ENCODE assay signal across 20 cellular contexts in genomic region chr5:32116574-32117313, GRCh38. TPM values are rescaled to one million over a fixed set of nuclear protein-coding genes. Genes with fewer than 3 reads are reported as not detected.
DNase-seq lines count a peak whose midpoint lies in the region; ATAC-seq, FAIRE-seq and TF ChIP-seq lines count a peak whose summit lies in the region.
"Had no signal": no experiment of that assay in that cellular context is flagged by ENCODE, and none has a peak within 500 bp of the region (broad histone marks: within the 10 kb centered on the region; RNA-seq: fewer than 3 reads in every experiment).

No MANE protein-coding gene starts in this region.

- no peaks in the 10 kb centered on the region for H3K79me1 ChIP-seq in trophoblast cell (ENCODE audit: low read length)

- H3K9ac ChIP-seq in K562 (ENCODE audit: insufficient read depth in 1 of 2, low read depth in 2 of 2, low read length in 2 of 2) (no peak overlapping the region), trophoblast cell (ENCODE audit: low read length) (no peak overlapping the region)

- H3K79me2 ChIP-seq in K562 (ENCODE audit: control insufficient read depth, insufficient read depth, low read length): peaks cover 13% of the 10 kb centered on the region; the same call in 2 of the 3 replicates
- peaks cover 1% of the 10 kb centered on the region for H3K79me2 ChIP-seq in trophoblast cell (ENCODE audit: control insufficient read depth, insufficient read depth, low read length, poor library complexity)

- POLR2A ChIA-PET in activated CD8-positive, alpha-beta T cell treated with anti-CD3 and anti-CD28 coated beads for 36 hours (lab: Charles Lee): no interaction called here
- POLR2A ChIA-PET in activated CD8-positive, alpha-beta T cell treated with anti-CD3 and anti-CD28 coated beads, Interleukin-2, amount 10 ng/mL, durations not matched to agents 7 days and 5 days (lab: Charles Lee): no interaction called here
- POLR2A ChIA-PET in K562 (lab: Yijun Ruan, JAX): interaction anchor here (0.6 kb wide), 1 partner anchor 43 kb away, joined by 7 read pairs; no protein-coding TSS in a partner anchor

- H3K36me3 ChIP-seq in K562 (ENCODE audit: control insufficient read depth, insufficient read depth, low read length) (peaks cover 70% of the 10 kb centered on the region), trophoblast cell (ENCODE audit: control insufficient read depth in 1 of 2, insufficient read depth in 2 of 2, low read length in 2 of 2) (peaks cover 17 to 22% of the 10 kb centered on the region in 2 experiments)

- no peak overlapping the region for H4K12ac ChIP-seq in trophoblast cell (ENCODE audit: low read depth, low read length)

- no peak for TF ChIP-seq EP300 in K562 (IDR thresholded peaks at IDR 0.05; ENCODE audit: low read length)

- H3K4ac ChIP-seq in trophoblast cell (ENCODE audit: low read depth, low read length): no peak overlapping the region

- H3K36me3 Mint-ChIP-seq in activated CD8-positive, alpha-beta T cell treated with anti-CD3 and anti-CD28 coated beads for 36 hours (ENCODE audit: low read depth): peaks cover 52% of the 10 kb centered on the region
- H3K36me3 Mint-ChIP-seq in activated CD8-positive, alpha-beta T cell treated with anti-CD3 and anti-CD28 coated beads, Interleukin-2, amount 10 ng/mL, durations not matched to agents 7 days and 5 days (ENCODE audit: low read depth): peaks cover 46% of the 10 kb centered on the region

- no peak for DNase-seq in activated CD8-positive, alpha-beta T cell treated with anti-CD3 and anti-CD28 coated beads for 36 hours
- no peak for DNase-seq in activated CD8-positive, alpha-beta T cell treated with anti-CD3 and anti-CD28 coated beads, Interleukin-2, amount 10 ng/mL, durations not matched to agents 7 days and 5 days
- DNase-seq in LHCN-M2 (ENCODE audit: low read depth) (peak; percentile 40), K562 (ENCODE audit: extremely low read depth in 1 of 4, low spot score in 3 of 4) (no peak), trophoblast cell (no peak), NCI-H1105 treated with DMSO at 0.1 percent for 48 hours (lab: John Stamatoyannopoulos, UW) (no peak), ACHN (no peak)
- DNase-seq: Caco-2, heart right ventricle, NCI-H187, NCI-H510A, substantia nigra had no signal

- no peaks in the 10 kb centered on the region for H3K9me1 ChIP-seq in K562 (ENCODE audit: control insufficient read depth, insufficient read depth, low read length)

- H3K4me1 ChIP-seq in K562 (replicated peaks in 1 of 2; ENCODE audit: control insufficient read depth in 2 of 2, insufficient read depth in 2 of 2, low read length in 2 of 2) (no peaks in the 10 kb centered on the region; a peak in 1 of 5 replicates), trophoblast cell (ENCODE audit: control insufficient read depth in 1 of 2, insufficient read depth in 2 of 2, low read length in 2 of 2) (no peaks in the 10 kb centered on the region)
- H3K4me1 ChIP-seq: Caco-2, SJCRH30 had no signal

- H3K27me3 Mint-ChIP-seq in activated CD8-positive, alpha-beta T cell treated with anti-CD3 and anti-CD28 coated beads for 36 hours: no peaks in the 10 kb centered on the region
- no peaks in the 10 kb centered on the region for H3K27me3 Mint-ChIP-seq in activated CD8-positive, alpha-beta T cell treated with anti-CD3 and anti-CD28 coated beads, Interleukin-2, amount 10 ng/mL, durations not matched to agents 7 days and 5 days (ENCODE audit: low read depth)
- H3K27me3 Mint-ChIP-seq: progenitor cell of endocrine pancreas had no signal

- no peak overlapping the region for H2BK120ac ChIP-seq in trophoblast cell (ENCODE audit: insufficient read depth, low read length, poor library complexity)

- no peak overlapping the region for H3K14ac ChIP-seq in trophoblast cell (ENCODE audit: low read length)

- no peak overlapping the region for H4K91ac ChIP-seq in trophoblast cell (ENCODE audit: low read depth, low read length)

- no peak for FAIRE-seq in K562 (lab: Jason Lieb, UNC)
- FAIRE-seq: A204.1, colon, G401.6, TTC549 had no signal

- H3K4me1 Mint-ChIP-seq in activated CD8-positive, alpha-beta T cell treated with anti-CD3 and anti-CD28 coated beads for 36 hours (ENCODE audit: low read depth): peaks cover 44% of the 10 kb centered on the region
- peaks cover 6% of the 10 kb centered on the region for H3K4me1 Mint-ChIP-seq in activated CD8-positive, alpha-beta T cell treated with anti-CD3 and anti-CD28 coated beads, Interleukin-2, amount 10 ng/mL, durations not matched to agents 7 days and 5 days (ENCODE audit: low read depth)

- intact Hi-C loops in activated CD8-positive, alpha-beta T cell treated with anti-CD3 and anti-CD28 coated beads for 36 hours (cut with micrococcal nuclease): no loop called here
- intact Hi-C loops in K562 (cut with micrococcal nuclease): no loop called here

- WGBS in K562 (ENCODE audit: insufficient coverage, low coverage, missing lambda C conversion rate): 98% methylated on average over 4 of the region's 4 CpGs
- no CpG with 5 or more reads among the region's 4 CpGs for WGBS in trophoblast cell (ENCODE audit: extremely low coverage, insufficient coverage, insufficient read length)

- no peak overlapping the region for H2AK5ac ChIP-seq in trophoblast cell (ENCODE audit: low read length)

- H3K27ac Mint-ChIP-seq in activated CD8-positive, alpha-beta T cell treated with anti-CD3 and anti-CD28 coated beads for 36 hours: peak overlapping the region; percentile 86
- no peak overlapping the region for H3K27ac Mint-ChIP-seq in activated CD8-positive, alpha-beta T cell treated with anti-CD3 and anti-CD28 coated beads, Interleukin-2, amount 10 ng/mL, durations not matched to agents 7 days and 5 days
- H3K27ac Mint-ChIP-seq: progenitor cell of endocrine pancreas had no signal

- TF ChIP-seq POLR2A in K562 (conservative IDR thresholded peaks at IDR 0.05): no peak

- in situ Hi-C loops in K562 (cut with MboI) (no loop called here), ACHN (cut with HindIII; ENCODE audit: low pct_ligation_motif_present, low pct_unique_long_range_greater_than_20kb, low sequenced_read_pairs) (no loop called here)

- peak overlapping the region; percentile 13 for H2BK5ac ChIP-seq in trophoblast cell (ENCODE audit: low read depth, low read length, poor library complexity)

- peak overlapping the region; percentile 38 for H3K4me3 Mint-ChIP-seq in activated CD8-positive, alpha-beta T cell treated with anti-CD3 and anti-CD28 coated beads for 36 hours
- H3K4me3 Mint-ChIP-seq in activated CD8-positive, alpha-beta T cell treated with anti-CD3 and anti-CD28 coated beads, Interleukin-2, amount 10 ng/mL, durations not matched to agents 7 days and 5 days: no peak overlapping the region

- H3K4me3 ChIP-seq in K562: no peak overlapping the region
- H3K4me3 ChIP-seq in trophoblast cell (ENCODE audit: low read depth, low read length): no peak overlapping the region
- H3K4me3 ChIP-seq: adrenal gland, heart right ventricle, SJCRH30 had no signal

- no peak for TF ChIP-seq RAD21 in K562 (CRISPR knock-in tag; conservative IDR thresholded peaks at IDR 0.05 in 1 of 2, IDR thresholded peaks at IDR 0.05 in 1 of 2)

- CTCF ChIA-PET in activated CD8-positive, alpha-beta T cell treated with anti-CD3 and anti-CD28 coated beads for 36 hours (lab: Charles Lee): interaction anchor here (0.7 to 1.1 kb wide), 2 partner anchors 116 to 212 kb away, joined by 3 to 5 read pairs; no protein-coding TSS in a partner anchor
- CTCF ChIA-PET in activated CD8-positive, alpha-beta T cell treated with anti-CD3 and anti-CD28 coated beads, Interleukin-2, amount 10 ng/mL, durations not matched to agents 7 days and 5 days (lab: Charles Lee): interaction anchor here (0.8 kb wide), 1 partner anchor 10 kb away, joined by 3 read pairs; no protein-coding TSS in a partner anchor
- CTCF ChIA-PET in K562 (lab: Yijun Ruan, JAX; ENCODE audit: low intra/inter-chr PET ratio): no interaction called here

- BruUV-seq in K562 (replicated peaks; lab: Mats Ljungman, UMichigan): no TSS peak

- H4K20me1 ChIP-seq in K562 (replicated peaks; ENCODE audit: control insufficient read depth, insufficient read depth, low read length): no peaks in the 10 kb centered on the region

- peak; percentile 13 for ATAC-seq in activated CD8-positive, alpha-beta T cell treated with anti-CD3 and anti-CD28 coated beads for 36 hours
- ATAC-seq in activated CD8-positive, alpha-beta T cell treated with anti-CD3 and anti-CD28 coated beads, Interleukin-2, amount 10 ng/mL, durations not matched to agents 7 days and 5 days: no peak
- ATAC-seq in K562 (no peak), GM19328 (IDR thresholded peaks at IDR 0.05; ENCODE audit: unreplicated experiment) (no peak)

- no peak for TF ChIP-seq CTCF in activated CD8-positive, alpha-beta T cell treated with anti-CD3 and anti-CD28 coated beads for 36 hours (IDR thresholded peaks at IDR 0.05)
- TF ChIP-seq CTCF in K562 (IDR thresholded peaks at IDR 0.05 in 2 of 3, conservative IDR thresholded peaks at IDR 0.05 in 1 of 3; ENCODE audit: insufficient read depth in 2 of 3, low read depth in 1 of 3, low read length in 3 of 3): no peak

- no peak overlapping the region; the same call in 2 of the 3 replicates for H3K27ac ChIP-seq in K562 (ENCODE audit: extremely low read depth, low read depth, low read length)
- no peak overlapping the region for H3K27ac ChIP-seq in trophoblast cell (ENCODE audit: low read depth, low read length)
- H3K27ac ChIP-seq: adrenal gland, heart right ventricle, SJCRH30 had no signal

- H2AFZ ChIP-seq in K562 (ENCODE audit: low read depth, low read length) (no peak overlapping the region), trophoblast cell (ENCODE audit: insufficient read depth, low read length, poor library complexity) (no peak overlapping the region)

- H3K18ac ChIP-seq in trophoblast cell (ENCODE audit: low read length): no peak overlapping the region

- H3K27me3 ChIP-seq in K562 (ENCODE audit: control insufficient read depth in 2 of 2, insufficient read depth in 2 of 2, low read length in 2 of 2) (no peaks in the 10 kb centered on the region), trophoblast cell (ENCODE audit: insufficient read depth, low read length) (no peaks in the 10 kb centered on the region)
- H3K27me3 ChIP-seq: adrenal gland, heart right ventricle, SJCRH30 had no signal

- no peak overlapping the region for H4K8ac ChIP-seq in trophoblast cell (ENCODE audit: low read depth, low read length)

- no peak overlapping the region for H2BK12ac ChIP-seq in trophoblast cell (ENCODE audit: low read length)

- no peak overlapping the region for H3K23ac ChIP-seq in trophoblast cell (ENCODE audit: low read length)

- no peaks in the 10 kb centered on the region for H3K9me3 Mint-ChIP-seq in activated CD8-positive, alpha-beta T cell treated with anti-CD3 and anti-CD28 coated beads for 36 hours
- H3K9me3 Mint-ChIP-seq in activated CD8-positive, alpha-beta T cell treated with anti-CD3 and anti-CD28 coated beads, Interleukin-2, amount 10 ng/mL, durations not matched to agents 7 days and 5 days (ENCODE audit: insufficient read depth): no peaks in the 10 kb centered on the region

- no peaks in the 10 kb centered on the region for H3K9me3 ChIP-seq in K562 (replicated peaks; ENCODE audit: control insufficient read depth, insufficient read depth, low read depth, low read length)
- H3K9me3 ChIP-seq in trophoblast cell (ENCODE audit: insufficient read depth, low read depth, low read length): no peaks in the 10 kb centered on the region
- H3K9me3 ChIP-seq: adrenal gland, Caco-2, heart right ventricle, SJCRH30 had no signal

- H3K4me2 ChIP-seq in K562 (ENCODE audit: insufficient read depth, low read length) (no peak overlapping the region), trophoblast cell (ENCODE audit: low read length) (no peak overlapping the region)

RNA-seq across cellular contexts. Expression of gene GOLPH3, which starts 57.4 kb away (rescaled TPM):
- 10 to 100 TPM; 53.2 to 56.7 TPM for total RNA-seq in activated CD8-positive, alpha-beta T cell treated with anti-CD3 and anti-CD28 coated beads for 36 hours
- total RNA-seq in activated CD8-positive, alpha-beta T cell treated with anti-CD3 and anti-CD28 coated beads, Interleukin-2, amount 10 ng/mL, durations not matched to agents 7 days and 5 days: 10 to 100 TPM; 70.7 to 73.7 TPM
- total RNA-seq in LHCN-M2 (2014; rRNA removed): 58.0 and 65.3 TPM in 2 replicates
- 32.4 TPM for polyA plus RNA-seq in LHCN-M2 (2012)
- 32.6 and 51.8 TPM in 2 replicates for total RNA-seq in K562 (2011; cell fraction: chromatin; rRNA removed; ENCODE audit: low replicate concordance)
- total RNA-seq in K562 (2011; cell fraction: nucleolus; rRNA removed): 35.0 and 40.7 TPM in 2 replicates
- 39.6 and 50.8 TPM in 2 replicates for total RNA-seq in K562 (2011; cell fraction: nucleoplasm; rRNA removed)
- total RNA-seq in K562 (2014; rRNA removed): 54.4 and 56.9 TPM in 2 replicates
- 60.8 and 68.2 TPM in 2 replicates for total RNA-seq in K562 (2014; rRNA removed; fragmentation: Illumina TruSeq; extraction: Trizol)
- 55.3 and 60.2 TPM in 2 replicates for total RNA-seq in K562 (2015; rRNA removed; fragmentation: Illumina TruSeq; extraction: Trizol)
- 84.9 and 94.6 TPM in 2 replicates for total RNA-seq in K562 (2021)
- 49.2 and 55.1 TPM in 2 replicates for polyA plus RNA-seq in K562 (2011; rRNA removed)
- 27.6 and 37.7 TPM in 2 replicates for polyA plus RNA-seq in K562 (2011; cell fraction: cytosol; rRNA removed)
- polyA plus RNA-seq in K562 (2011; cell fraction: nucleus; rRNA removed): 18.4 and 26.1 TPM in 2 replicates
- polyA plus RNA-seq in K562 (2012): 48.8 and 61.6 TPM in 2 replicates
- 66.4 and 73.3 TPM in 2 replicates for polyA plus RNA-seq in K562 (2014; fragmentation: Illumina TruSeq; extraction: Trizol)
- 10 to 100 TPM; 18.8 to 21.5 TPM for polyA plus RNA-seq in K562 (2014; fragmentation: Nextera tagmentation; extraction: Ambion mirVana)
- polyA plus RNA-seq in K562 (2014; rRNA removed): 43.9 and 48.7 TPM in 2 replicates
- 76.6 and 82.5 TPM in 2 replicates for polyA minus RNA-seq in K562 (2011; rRNA and poly(A)+ RNA removed)
- polyA minus RNA-seq in K562 (2011; cell fraction: cytosol; rRNA and poly(A)+ RNA removed): 33.6 and 42.7 TPM in 2 replicates
- 27.1 and 40.3 TPM in 2 replicates for polyA minus RNA-seq in K562 (2011; cell fraction: nucleus; rRNA and poly(A)+ RNA removed)
- 87.4 and 93.1 TPM in 2 replicates for polyA plus RNA-seq in trophoblast cell (2013)
